ENCODE assay signal across 8 cellular contexts in genomic region chr19:13952154-13953020, GRCh38. TPM values are rescaled to one million over a fixed set of nuclear protein-coding genes. Genes with fewer than 3 reads are reported as not detected.
DNase-seq lines count a peak whose midpoint lies in the region; ATAC-seq, FAIRE-seq and TF ChIP-seq lines count a peak whose summit lies in the region.

TSS of gene DCAF15 (plus strand) at chr19:13952509. CDS start at chr19:13952513, 4 bp downstream.

- H3K27ac ChIP-seq in keratinocyte (ENCODE audit: control insufficient read depth, insufficient read depth, low read length) = peak within 1 kb of the TSS; percentile 49

- peak; percentile 98 for ATAC-seq in HG03439 (IDR thresholded peaks at IDR 0.05; ENCODE audit: unreplicated experiment)

- peak; percentile 98 for DNase-seq in AML-193 (lab: John Stamatoyannopoulos, UW)
- DNase-seq in NCI-H510A treated with DMSO at 0.1 percent for 48 hours (lab: John Stamatoyannopoulos, UW) = peak; percentile 97
- DNase-seq in activated CD4-positive, alpha-beta T cell treated with anti-CD3 and anti-CD28 coated beads for 24 hours (ENCODE audit: low read depth in 2 of 2) = peak; percentile 96 to 98
- peak; percentile 100 for DNase-seq in chondrocyte (ENCODE audit: low spot score)
- peak; percentile 98 for DNase-seq in keratinocyte (ENCODE audit: low read depth, low spot score)
- peak; percentile 94 to 97 for DNase-seq in stimulated activated CD4-positive, alpha-beta T cell treated with anti-CD3 and anti-CD28 coated beads, Interleukin-15, amount 100 ng/mL, for 1 hour (ENCODE audit: low read depth in 1 of 2, low spot score in 1 of 2)

- H3K4me2 ChIP-seq in keratinocyte (ENCODE audit: control insufficient read depth, extremely low read depth, insufficient read depth, low read depth, low read length) = peak within 1 kb of the TSS; percentile 87

- TF ChIP-seq POLR2A in GM19193 (IDR thresholded peaks at IDR 0.05; ENCODE audit: extremely low read depth, insufficient read depth, insufficient read length) = peak; percentile 78

- peaks cover 19% of the 10 kb centered on the region for H3K79me2 ChIP-seq in keratinocyte (ENCODE audit: control insufficient read depth, insufficient read depth, low read length)

- peaks cover 9% of the 10 kb centered on the region for H3K4me1 ChIP-seq in keratinocyte (ENCODE audit: control insufficient read depth, extremely low read depth, insufficient read depth, low read length)

- no peaks in the 10 kb centered on the region for H3K9me3 Mint-ChIP-seq in chondrocyte (ENCODE audit: low read depth)

- no peaks in the 10 kb centered on the region for H3K27me3 Mint-ChIP-seq in chondrocyte (ENCODE audit: low read depth)

- no peak for TF ChIP-seq CTCF in chondrocyte (IDR thresholded peaks at IDR 0.05)
- TF ChIP-seq CTCF in keratinocyte (optimal IDR thresholded peaks at IDR 0.05 in 1 of 3, IDR thresholded peaks at IDR 0.05 in 1 of 3, conservative IDR thresholded peaks at IDR 0.05 in 1 of 3; ENCODE audit: extremely low read depth in 1 of 3, insufficient read depth in 2 of 3, low read length in 3 of 3) = no peak

- no peaks in the 10 kb centered on the region for H3K9me1 ChIP-seq in keratinocyte (ENCODE audit: control insufficient read depth, extremely low read depth, insufficient read depth, low read length)

- H3K9ac ChIP-seq in keratinocyte (ENCODE audit: control insufficient read depth, extremely low read depth, insufficient read depth, low read length) = peak within 1 kb of the TSS; percentile 72

- peak within 1 kb of the TSS; percentile 89 for H3K4me3 Mint-ChIP-seq in chondrocyte (ENCODE audit: unreplicated experiment)

- peak; percentile 79 for FAIRE-seq in keratinocyte (lab: Jason Lieb, UNC)

- peaks cover 12 to 21% of the 10 kb centered on the region in 2 experiments for H3K36me3 ChIP-seq in keratinocyte (ENCODE audit: control insufficient read depth in 2 of 2, extremely low read depth in 1 of 2, insufficient read depth in 2 of 2, low read length in 2 of 2)

- peak within 1 kb of the TSS; percentile 62 to 99 (median 78) for H3K4me3 ChIP-seq in keratinocyte (ENCODE audit: control insufficient read depth in 2 of 3, extremely low read depth in 1 of 3, insufficient read depth in 2 of 3, low read depth in 1 of 3, low read length in 3 of 3)

- H4K20me1 ChIP-seq in keratinocyte (ENCODE audit: control insufficient read depth, extremely low read depth, insufficient read depth, low read length) = no peaks in the 10 kb centered on the region

- H3K27me3 ChIP-seq in keratinocyte (ENCODE audit: control insufficient read depth, extremely low read depth, insufficient read depth, low read length) = no peaks in the 10 kb centered on the region

- peaks cover 12% of the 10 kb centered on the region for H3K4me1 Mint-ChIP-seq in chondrocyte (ENCODE audit: low read depth)

- H3K27ac Mint-ChIP-seq in chondrocyte (ENCODE audit: unreplicated experiment) = peak within 1 kb of the TSS; percentile 80

- dilution Hi-C loops in keratinocyte (cut with MboI; ENCODE audit: extremely low pct_ligation_motif_present, low sequenced_read_pairs) = no loop called here

- H3K36me3 Mint-ChIP-seq in chondrocyte (ENCODE audit: low read depth) = peaks cover 5% of the 10 kb centered on the region

- H3K9me3 ChIP-seq in keratinocyte (ENCODE audit: control insufficient read depth, low read depth, low read length) = no peaks in the 10 kb centered on the region

- peak within 1 kb of the TSS; percentile 75 for H2AFZ ChIP-seq in keratinocyte (ENCODE audit: control insufficient read depth, low read length)

RNA-seq across cellular contexts. Expression of gene DCAF15, which starts in this region (rescaled TPM):
- total RNA-seq in chondrocyte = 20.7 to 21.5 TPM (median 21.0 TPM) in 3 replicates
- 15.1 to 22.2 TPM (median 18.7 TPM) in 3 replicates for polyA plus RNA-seq in keratinocyte
- 7.4 TPM for polyA plus RNA-seq in keratinocyte (2011; ENCODE audit: low read depth)
- polyA plus RNA-seq in keratinocyte (2011; cell fraction: cytosol; rRNA removed) = 5.6 and 12.1 TPM in 2 replicates
- 41.5 and 54.4 TPM in 2 replicates for polyA plus RNA-seq in keratinocyte (2011; cell fraction: nucleus; rRNA removed)
- polyA plus RNA-seq in keratinocyte (2012; ENCODE audit: low replicate concordance) = 18.5 and 20.1 TPM in 2 replicates
- polyA minus RNA-seq in keratinocyte = 18.4 to 36.6 TPM (median 22.3 TPM) in 3 replicates
- 8.8 TPM for polyA minus RNA-seq in keratinocyte (2011; cell fraction: cytosol; rRNA and poly(A)+ RNA removed)
- polyA minus RNA-seq in keratinocyte (2011; cell fraction: nucleus; rRNA and poly(A)+ RNA removed) = 13.2 and 17.0 TPM in 2 replicates

Comparison
In these comparisons a context has a peak if more than half of its experiments do, and no peak if none do; other contexts are left out.
1. Peak in every context shown above with its lines: DNase-seq, ATAC-seq, H3K4me3 ChIP-seq and H3K27ac ChIP-seq.